ENCODE assay signal across 8 cellular contexts in genomic region chr6:163460307-163460782, GRCh38. TPM values are rescaled to one million over a fixed set of nuclear protein-coding genes. Genes with fewer than 3 reads are reported as not detected.
DNase-seq lines count a peak whose midpoint lies in the region; ATAC-seq and TF ChIP-seq lines count a peak whose summit lies in the region.

No MANE protein-coding gene starts in this region.

- peak overlapping the region; percentile 87 for H3K27ac Mint-ChIP-seq in Calu3 (ENCODE audit: unreplicated experiment)

- no peaks in the 10 kb centered on the region for H3K27me3 Mint-ChIP-seq in Calu3 (ENCODE audit: unreplicated experiment)

- no TSS peak for BruUV-seq in Calu3 (replicated peaks; lab: Mats Ljungman, UMichigan)

- TF ChIP-seq CTCF in Calu3 (IDR thresholded peaks at IDR 0.05; ENCODE audit: unreplicated experiment) (no peak), vagina (IDR thresholded peaks at IDR 0.05) (no peak)

- peaks cover 54% of the 10 kb centered on the region for H3K4me1 ChIP-seq in vagina

- intact Hi-C loops in Calu3 (cut with micrococcal nuclease; ENCODE audit: unreplicated experiment) (no loop called here), vagina (cut with DNase I) (no loop called here)

- H3K27ac ChIP-seq in angular gyrus (ENCODE audit: low read depth, low read length) = peak overlapping the region; percentile 60
- peak overlapping the region; percentile 8 for H3K27ac ChIP-seq in vagina

- peaks cover 25% of the 10 kb centered on the region for H3K36me3 Mint-ChIP-seq in Calu3 (ENCODE audit: insufficient read depth, unreplicated experiment)

- no peaks in the 10 kb centered on the region for H3K36me3 ChIP-seq in vagina
- no peaks in the 10 kb centered on the region for H3K36me3 ChIP-seq in H7 (replicated peaks; ENCODE audit: control insufficient read depth, insufficient read depth, low read length)

- H3K4me3 ChIP-seq in vagina (peak overlapping the region in 1 of 2 donors; percentile 28), H7 (ENCODE audit: insufficient read depth, low read depth, low read length) (no peak overlapping the region)

- DNase-seq in Calu3 (no peak), left lobe of liver (ENCODE audit: low spot score) (no peak), vagina (ENCODE audit: extremely low spot score in 2 of 2) (no peak), NCI-H345 (lab: John Stamatoyannopoulos, UW) (no peak), H7 (no peak)

- no peaks in the 10 kb centered on the region for H3K9me3 Mint-ChIP-seq in Calu3 (ENCODE audit: low read depth, unreplicated experiment)

- CTCF ChIA-PET in Calu3 (lab: Charles Lee) = no interaction called here

- peak overlapping the region; percentile 78 for H3K4me3 Mint-ChIP-seq in Calu3 (ENCODE audit: low read depth, unreplicated experiment)

- no peaks in the 10 kb centered on the region for H3K9me3 ChIP-seq in vagina

- ATAC-seq in GM19455 (IDR thresholded peaks at IDR 0.05; ENCODE audit: unreplicated experiment) (peak; percentile 73), HG03460 (IDR thresholded peaks at IDR 0.05; ENCODE audit: unreplicated experiment) (peak; percentile 85), left lobe of liver (peak; percentile 71)

- H3K27me3 ChIP-seq in vagina (no peaks in the 10 kb centered on the region), H7 (ENCODE audit: control insufficient read depth, insufficient read depth, low read length) (no peaks in the 10 kb centered on the region)

- TF ChIP-seq POLR2A in vagina (IDR thresholded peaks at IDR 0.05) = no peak

- peaks cover 62% of the 10 kb centered on the region for H3K4me1 Mint-ChIP-seq in Calu3 (ENCODE audit: low read depth, unreplicated experiment)

RNA-seq across cellular contexts. Expression of gene QKI, which starts 45.8 kb away (rescaled TPM):
- total RNA-seq in Calu3 (2022) (94.1 and 131 TPM in 2 replicates), left lobe of liver (45.2 TPM), vagina (142 TPM)
- 155 and 200 TPM in 2 replicates for total RNA-seq in H7 (2014; rRNA removed; shearing (Covaris generic))
